In the genomic region with DNA sequence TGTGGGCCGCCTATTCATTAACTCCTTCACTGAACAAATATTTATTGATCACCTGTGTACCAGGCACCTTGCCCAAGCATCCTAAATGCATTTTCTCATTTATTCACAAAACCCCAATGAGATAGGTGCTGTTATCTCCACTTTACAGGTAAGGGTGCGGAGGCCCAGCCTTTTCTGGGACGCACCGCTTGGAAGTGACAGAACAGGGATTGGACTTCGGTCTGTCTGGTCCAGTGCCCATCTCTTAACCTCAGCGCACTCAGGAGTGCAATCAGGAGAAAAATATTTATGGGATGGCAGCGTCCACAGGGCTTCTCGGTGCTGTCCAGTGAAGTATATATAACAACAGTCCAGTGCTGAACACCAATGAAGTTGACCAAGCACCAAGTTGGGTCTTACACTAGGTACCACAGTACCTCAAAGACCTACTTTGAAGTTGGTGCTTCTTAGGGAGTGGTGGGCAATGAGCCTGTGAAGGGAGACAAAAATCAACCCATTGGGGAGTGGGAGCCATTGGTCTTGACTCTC, we compare ENCODE assay signal across 8 cellular contexts. TPM values are rescaled to one million over a fixed set of nuclear protein-coding genes. Genes with fewer than 3 reads are reported as not detected.
A peak's percentile ranks its signal among the peaks of the same experiment; 100 is the strongest.
DNase-seq lines count a peak whose midpoint lies in the region; ATAC-seq and TF ChIP-seq lines count a peak whose summit lies in the region.

No MANE protein-coding gene starts in this region.

- DNase-seq in endodermal cell (no peak), neural crest cell (ENCODE audit: low read depth, low spot score) (no peak), DMS 273 (lab: John Stamatoyannopoulos, UW; ENCODE audit: unreplicated experiment) (no peak), D341Med (ENCODE audit: low spot score) (no peak)

- peaks cover 18% of the 10 kb centered on the region for H3K4me1 Mint-ChIP-seq in endodermal cell
- peaks cover 19% of the 10 kb centered on the region for H3K4me1 Mint-ChIP-seq in neural crest cell

- H3K9ac ChIP-seq in OCI-LY1 (ENCODE audit: low read length) = peak overlapping the region; percentile 52; the same call in 1 of the 2 replicates
- peak overlapping the region; percentile 42 for H3K9ac ChIP-seq in endodermal cell (ENCODE audit: extremely low read depth, low read length, poor library complexity, severe bottlenecking)

- H3K27me3 ChIP-seq in OCI-LY1 (ENCODE audit: insufficient read depth, low read length) = no peaks in the 10 kb centered on the region
- no peaks in the 10 kb centered on the region for H3K27me3 ChIP-seq in endodermal cell (ENCODE audit: control insufficient read depth, insufficient read depth, low read length, poor library complexity, severe bottlenecking)

- H3F3A ChIP-seq in OCI-LY1 (ENCODE audit: insufficient read depth, low read length) = no peaks in the 10 kb centered on the region

- H3K27ac Mint-ChIP-seq in endodermal cell = peak overlapping the region; percentile 81
- no peak overlapping the region for H3K27ac Mint-ChIP-seq in neural crest cell (ENCODE audit: unreplicated experiment)

- H3K4me2 ChIP-seq in OCI-LY1 (ENCODE audit: low read length) = peak overlapping the region; percentile 88

- H3K9me3 Mint-ChIP-seq in endodermal cell = no peaks in the 10 kb centered on the region
- H3K9me3 Mint-ChIP-seq in neural crest cell = no peaks in the 10 kb centered on the region

- 75 to 88% methylated on average over 7 to 8 of the region's 8 CpGs for WGBS in endodermal cell (ENCODE audit: insufficient coverage in 1 of 2, insufficient read length in 1 of 2), 2 experiments

- H3K4me3 Mint-ChIP-seq in endodermal cell = peak overlapping the region; percentile 83
- H3K4me3 Mint-ChIP-seq in neural crest cell = peak overlapping the region; percentile 97

- H3K36me3 ChIP-seq in OCI-LY1 (ENCODE audit: insufficient read depth, low read length) = no peaks in the 10 kb centered on the region
- no peaks in the 10 kb centered on the region for H3K36me3 ChIP-seq in endodermal cell (ENCODE audit: control insufficient read depth, insufficient read depth, low read length)

- H3K9me3 ChIP-seq in OCI-LY1 (ENCODE audit: low read length) (no peaks in the 10 kb centered on the region), endodermal cell (ENCODE audit: control insufficient read depth, low read length) (no peaks in the 10 kb centered on the region)

- peaks cover 13% of the 10 kb centered on the region for H3K4me1 ChIP-seq in OCI-LY1 (ENCODE audit: insufficient read depth, low read length, severe bottlenecking)
- peaks cover 9% of the 10 kb centered on the region for H3K4me1 ChIP-seq in endodermal cell (ENCODE audit: control insufficient read depth, insufficient read depth, low read length)

- no peaks in the 10 kb centered on the region for H3K79me2 ChIP-seq in OCI-LY1 (ENCODE audit: insufficient read depth, low read length)

- TF ChIP-seq CTCF in C4-2B (conservative IDR thresholded peaks at IDR 0.05) = no peak
- no peak for TF ChIP-seq CTCF in OCI-LY1 (IDR thresholded peaks at IDR 0.05; ENCODE audit: low read length)
- TF ChIP-seq CTCF in endodermal cell (conservative IDR thresholded peaks at IDR 0.05) = no peak
- no peak for TF ChIP-seq CTCF in neural crest cell (conservative IDR thresholded peaks at IDR 0.05)

- peak overlapping the region; percentile 66 for H3K4me3 ChIP-seq in OCI-LY1 (ENCODE audit: low read depth, low read length, poor library complexity, severe bottlenecking)
- H3K4me3 ChIP-seq in endodermal cell (ENCODE audit: low read length) = peak overlapping the region; percentile 91

- H3K27ac ChIP-seq in C4-2B (peak overlapping the region; percentile 54), OCI-LY1 (ENCODE audit: low read depth, low read length, poor library complexity, severe bottlenecking) (no peak overlapping the region), endodermal cell (ENCODE audit: low read depth, low read length) (no peak overlapping the region)

- no peaks in the 10 kb centered on the region for H4K20me1 ChIP-seq in OCI-LY1 (ENCODE audit: insufficient read depth, low read length)

- no peaks in the 10 kb centered on the region for H3K27me3 Mint-ChIP-seq in endodermal cell (ENCODE audit: insufficient read depth)
- H3K27me3 Mint-ChIP-seq in neural crest cell (ENCODE audit: low read depth) = no peaks in the 10 kb centered on the region

- H3K36me3 Mint-ChIP-seq in endodermal cell (ENCODE audit: low read depth) = no peaks in the 10 kb centered on the region
- H3K36me3 Mint-ChIP-seq in neural crest cell (ENCODE audit: low read depth) = peaks cover 7% of the 10 kb centered on the region

- H3K9me2 ChIP-seq in OCI-LY1 (ENCODE audit: low read depth, low read length) = no peaks in the 10 kb centered on the region

- peak overlapping the region; percentile 16; the same call in 1 of the 2 replicates for H2AFZ ChIP-seq in OCI-LY1 (ENCODE audit: low read length)

- ATAC-seq in GM21825 (IDR thresholded peaks at IDR 0.05; ENCODE audit: unreplicated experiment) = no peak
- no peak for ATAC-seq in GM18498 (IDR thresholded peaks at IDR 0.05; ENCODE audit: unreplicated experiment)

RNA-seq across cellular contexts. Expression of a gene that starts 18.9 kb away (rescaled TPM):
- total RNA-seq in endodermal cell (10 to 100 TPM in 1 of 2 donors, 1 to 10 TPM in 1; 7.2 to 12.8 TPM), neural crest cell (10.3 and 10.5 TPM in 2 replicates)
- 10.0 TPM for polyA plus RNA-seq in endodermal cell (2013, experiment 1 of 2)
- 10.1 TPM for polyA plus RNA-seq in endodermal cell (2013, experiment 2 of 2)
